Comparison of ENCODE assay signal across 8 cellular contexts in the genomic region with DNA sequence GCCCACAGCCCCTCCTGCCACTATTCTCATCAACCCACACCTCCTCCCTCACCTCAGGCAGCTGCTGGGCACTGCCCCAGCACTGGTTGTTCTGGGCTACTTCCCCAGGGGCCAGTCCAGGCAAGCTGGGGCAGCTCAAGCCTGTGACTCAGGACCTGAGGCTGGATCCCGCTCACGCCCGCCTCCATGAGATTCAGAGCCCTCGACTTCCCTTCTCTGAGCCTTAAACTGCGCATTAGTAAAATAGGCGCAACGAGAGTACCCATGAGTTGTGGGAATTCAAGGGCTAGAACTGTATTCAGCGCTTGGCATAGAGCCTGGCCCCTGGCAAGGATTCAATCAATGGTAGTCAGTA. TPM values are rescaled to one million over a fixed set of nuclear protein-coding genes. Genes with fewer than 3 reads are reported as not detected.
DNase-seq lines count a peak whose midpoint lies in the region; ATAC-seq and TF ChIP-seq lines count a peak whose summit lies in the region.

No MANE protein-coding gene starts in this region.

- peak overlapping the region; percentile 93 for H3K27ac Mint-ChIP-seq in dendritic cell treated with granulocyte-macrophage colony-stimulating factor and Interleukin-4, amounts not matched to agents 40 ng/mL and 50 ng/mL, for 4 days
- peak overlapping the region; percentile 89 for H3K27ac Mint-ChIP-seq in memory B cell

- ATAC-seq in memory B cell (ENCODE audit: low read depth) = no peak

- H3K9me2 ChIP-seq in OCI-LY7 (ENCODE audit: insufficient read depth, low read length) = no peaks in the 10 kb centered on the region

- H4K20me1 ChIP-seq in OCI-LY7 (ENCODE audit: insufficient read depth, low read length) = no peaks in the 10 kb centered on the region

- TF ChIP-seq CTCF in BJ (IDR thresholded peaks at IDR 0.05; ENCODE audit: insufficient read depth, low read depth, low read length) (no peak), OCI-LY7 (conservative IDR thresholded peaks at IDR 0.05; ENCODE audit: low read length) (no peak), transverse colon (IDR thresholded peaks at IDR 0.05) (no peak)

- H3K4me1 Mint-ChIP-seq in dendritic cell treated with granulocyte-macrophage colony-stimulating factor and Interleukin-4, amounts not matched to agents 40 ng/mL and 50 ng/mL, for 4 days (ENCODE audit: low read depth) = peaks cover 71% of the 10 kb centered on the region
- peaks cover 41% of the 10 kb centered on the region for H3K4me1 Mint-ChIP-seq in memory B cell

- DNase-seq in BJ (ENCODE audit: low read depth) (peak; percentile 40), HCEC 1CT (peak; percentile 85), OCI-LY7 (ENCODE audit: low spot score) (no peak), memory B cell (ENCODE audit: low spot score in 2 of 2) (no peak), transverse colon (peak; percentile 63), SIG-M5 (lab: John Stamatoyannopoulos, UW) (no peak), NCI-H2107 treated with DMSO at 0.1 percent for 48 hours (lab: John Stamatoyannopoulos, UW; ENCODE audit: unreplicated experiment) (no peak)

- POLR2A ChIA-PET in BJ (lab: Charles Lee) (interaction anchor here (0.6 kb wide), 2 partner anchors 19 to 373 kb away, joined by 4 to 14 read pairs; no protein-coding TSS in a partner anchor), OCI-LY7 (lab: Charles Lee) (interaction anchor here (0.7 to 1.0 kb wide), 2 partner anchors 39 to 347 kb away, joined by 3 to 4 read pairs; no protein-coding TSS in a partner anchor)

- peak; percentile 45 for TF ChIP-seq POLR2A in transverse colon (IDR thresholded peaks at IDR 0.05)

- H3K4me3 ChIP-seq in BJ (ENCODE audit: low read depth, low read length) = peak overlapping the region; percentile 44
- peak overlapping the region; percentile 70 for H3K4me3 ChIP-seq in OCI-LY7 (ENCODE audit: low read depth, low read length, poor library complexity, severe bottlenecking)
- H3K4me3 ChIP-seq in transverse colon = peak overlapping the region; percentile 31 to 61 (median 46)

- intact Hi-C loops in OCI-LY7 (cut with micrococcal nuclease; ENCODE audit: unreplicated experiment) = loop anchor here (10.0 kb wide), 1 partner anchor 520 kb away; no protein-coding TSS in a partner anchor
- intact Hi-C loops in dendritic cell treated with granulocyte-macrophage colony-stimulating factor and Interleukin-4, amounts not matched to agents 40 ng/mL and 50 ng/mL, for 4 days (cut with micrococcal nuclease) = loop anchor here (1.0 to 10.0 kb wide), 2 partner anchors 34 to 1240 kb away; partner anchors contain the start of gene SLC35C1
- intact Hi-C loops in transverse colon (cut with DNase I; ENCODE audit: low total_unique reads) = no loop called here

- H3K9me3 ChIP-seq in OCI-LY7 (ENCODE audit: low read length) = no peaks in the 10 kb centered on the region
- no peaks in the 10 kb centered on the region for H3K9me3 ChIP-seq in transverse colon

- CTCF ChIA-PET in BJ (lab: Yijun Ruan, JAX) = interaction anchor here (0.5 to 16.5 kb wide), 7 partner anchors 9 to 540 kb away, joined by 3 to 606 read pairs (median 4); no protein-coding TSS in a partner anchor
- CTCF ChIA-PET in OCI-LY7 (lab: Charles Lee; ENCODE audit: unreplicated experiment) = interaction anchor here (1.1 to 1.4 kb wide), 2 partner anchors 31 to 47 kb away, joined by 4 to 5 read pairs; no protein-coding TSS in a partner anchor

- peak overlapping the region; percentile 43; the same call in 1 of the 2 replicates for H2AFZ ChIP-seq in OCI-LY7 (ENCODE audit: low read length)

- H3K79me2 ChIP-seq in OCI-LY7 (ENCODE audit: insufficient read depth, low read depth, low read length) = no peaks in the 10 kb centered on the region

- H3K27ac ChIP-seq in OCI-LY7 (ENCODE audit: low read depth, low read length, poor library complexity, severe bottlenecking) = no peak overlapping the region
- peak overlapping the region; percentile 92 to 96 (median 94) for H3K27ac ChIP-seq in transverse colon

- 10% methylated on average over 8 of the region's 8 CpGs; no CpG with 5 or more reads in 1 of the 2 donors for WGBS in transverse colon (ENCODE audit: low coverage in 1 of 2), 2 donors

- H3K4me3 Mint-ChIP-seq in dendritic cell treated with granulocyte-macrophage colony-stimulating factor and Interleukin-4, amounts not matched to agents 40 ng/mL and 50 ng/mL, for 4 days = peak overlapping the region; percentile 81
- peak overlapping the region; percentile 93 for H3K4me3 Mint-ChIP-seq in memory B cell

- BruUV-seq in OCI-LY7 (replicated peaks; lab: Mats Ljungman, UMichigan) = no TSS peak

- no peaks in the 10 kb centered on the region for H3K9me3 Mint-ChIP-seq in dendritic cell treated with granulocyte-macrophage colony-stimulating factor and Interleukin-4, amounts not matched to agents 40 ng/mL and 50 ng/mL, for 4 days
- no peaks in the 10 kb centered on the region for H3K9me3 Mint-ChIP-seq in memory B cell

- H3K27me3 ChIP-seq in BJ (ENCODE audit: control insufficient read depth, insufficient read depth, low read length) (no peaks in the 10 kb centered on the region), transverse colon (no peaks in the 10 kb centered on the region)

- peak overlapping the region; percentile 79 for H3K4me2 ChIP-seq in OCI-LY7 (ENCODE audit: low read length)

- in situ Hi-C loops in transverse colon (cut with MboI; ENCODE audit: low pct_ligation_motif_present in 1 of 4, low pct_unique_long_range_greater_than_20kb in 1 of 4, low sequenced_read_pairs in 3 of 4) = loop anchor here in 1 of 4 donors (25.0 kb wide), 1 partner anchor 523 kb away; no protein-coding TSS in a partner anchor

- no peak for TF ChIP-seq EP300 in transverse colon (IDR thresholded peaks at IDR 0.05; ENCODE audit: low read depth)

- peaks cover 32% of the 10 kb centered on the region for H3K27me3 Mint-ChIP-seq in dendritic cell treated with granulocyte-macrophage colony-stimulating factor and Interleukin-4, amounts not matched to agents 40 ng/mL and 50 ng/mL, for 4 days
- H3K27me3 Mint-ChIP-seq in memory B cell = no peaks in the 10 kb centered on the region

- H3K36me3 Mint-ChIP-seq in dendritic cell treated with granulocyte-macrophage colony-stimulating factor and Interleukin-4, amounts not matched to agents 40 ng/mL and 50 ng/mL, for 4 days (ENCODE audit: low read depth) = no peaks in the 10 kb centered on the region
- H3K36me3 Mint-ChIP-seq in memory B cell = peaks cover 11% of the 10 kb centered on the region

- H3K4me1 ChIP-seq in OCI-LY7 (ENCODE audit: insufficient read depth, low read length, poor library complexity, severe bottlenecking) (peaks cover 42% of the 10 kb centered on the region), transverse colon (peaks cover 15 to 51% (median 46%) of the 10 kb centered on the region in 4 donors)

- H3K36me3 ChIP-seq in BJ (ENCODE audit: control insufficient read depth, insufficient read depth, low read length) = no peaks in the 10 kb centered on the region
- no peaks in the 10 kb centered on the region for H3K36me3 ChIP-seq in OCI-LY7 (ENCODE audit: insufficient read depth, low read length)
- H3K36me3 ChIP-seq in transverse colon = no peaks in the 10 kb centered on the region

RNA-seq across cellular contexts. Expression of gene CD82, which starts 0.8 kb away (rescaled TPM):
- 13.4 and 28.1 TPM in 2 replicates for polyA plus RNA-seq in BJ (2011; rRNA removed)
- 11.0 and 23.4 TPM in 2 replicates for polyA minus RNA-seq in BJ (2011; rRNA and poly(A)+ RNA removed)
- total RNA-seq in OCI-LY7 (2014; rRNA removed; shearing (Covaris generic)) = 1.2 and 1.8 TPM in 2 replicates
- 3.4 and 6.4 TPM in 2 replicates for total RNA-seq in OCI-LY7 (2022)
- total RNA-seq in transverse colon = 10 to 100 TPM in 3 of 4 donors, 1 to 10 TPM in 1; 7.9 to 23.1 (median 14.0) TPM

Comparison
In these comparisons a context has a peak if more than half of its experiments do, and no peak if none do; other contexts are left out.
1. DNase-seq: peak in BJ (single experiment), HCEC 1CT (single experiment) and transverse colon (single experiment); none in OCI-LY7 (single experiment), memory B cell (0 of 2), SIG-M5 (single experiment) and NCI-H2107 treated with DMSO at 0.1 percent for 48 hours (single experiment).
2. Peak in every context shown above with its lines, with median percentiles within 50 percentile points of each other: H3K4me3 ChIP-seq.